Comparison of ENCODE assay signal across 12 cellular contexts in genomic region chr10:91206837-91207474, GRCh38. TPM values are rescaled to one million over a fixed set of nuclear protein-coding genes. Genes with fewer than 3 reads are reported as not detected.
A peak's percentile ranks its signal among the peaks of the same experiment; 100 is the strongest.
DNase-seq lines count a peak whose midpoint lies in the region; ATAC-seq and TF ChIP-seq lines count a peak whose summit lies in the region.
"Had no signal": no experiment of that assay in that cellular context is flagged by ENCODE, and none has a peak within 500 bp of the region (broad histone marks: within the 10 kb centered on the region; RNA-seq: fewer than 3 reads in every experiment).

No MANE protein-coding gene starts in this region.

- H3K27ac Mint-ChIP-seq in activated T-cell treated with anti-CD3 and anti-CD28 coated beads, Interleukin-2, amount 50 U/mL, for 24 hours, result peak overlapping the region; percentile 77
- H3K27ac Mint-ChIP-seq in T-cell (peak overlapping the region in 1 of 2 donors; percentile 6), natural killer cell (peak overlapping the region in 1 of 2 donors; percentile 56)

- ATAC-seq in GM21529 (IDR thresholded peaks at IDR 0.05; ENCODE audit: unreplicated experiment), result peak; percentile 14
- peak; percentile 21 to 49 (median 39) for ATAC-seq in T-cell (replicated peaks in 1 of 4)
- peak in 2 of 3 donors; percentile 21 to 33 for ATAC-seq in natural killer cell

- H3K27me3 Mint-ChIP-seq in activated T-cell treated with anti-CD3 and anti-CD28 coated beads, Interleukin-2, amount 50 U/mL, for 24 hours, result no peaks in the 10 kb centered on the region
- H3K27me3 Mint-ChIP-seq in T-cell, result no peaks in the 10 kb centered on the region
- no peaks in the 10 kb centered on the region for H3K27me3 Mint-ChIP-seq in natural killer cell (ENCODE audit: low read depth in 2 of 2)

- peak overlapping the region; percentile 26 for H3K4me3 Mint-ChIP-seq in activated T-cell treated with anti-CD3 and anti-CD28 coated beads, Interleukin-2, amount 50 U/mL, for 24 hours
- H3K4me3 Mint-ChIP-seq in T-cell, result peak overlapping the region in 1 of 3 donors; percentile 45
- no peak overlapping the region for H3K4me3 Mint-ChIP-seq in natural killer cell

- intact Hi-C loops in natural killer cell (cut with micrococcal nuclease), result no loop called here

- no peak for TF ChIP-seq CTCF in natural killer cell (IDR thresholded peaks at IDR 0.05)

- H3K4me1 Mint-ChIP-seq in activated T-cell treated with anti-CD3 and anti-CD28 coated beads, Interleukin-2, amount 50 U/mL, for 24 hours (ENCODE audit: low read depth), result peaks cover 86% of the 10 kb centered on the region
- peaks cover 79 to 87% (median 82%) of the 10 kb centered on the region in 3 donors for H3K4me1 Mint-ChIP-seq in T-cell
- peaks cover 36 to 51% of the 10 kb centered on the region in 2 donors for H3K4me1 Mint-ChIP-seq in natural killer cell

- H3K36me3 Mint-ChIP-seq in activated T-cell treated with anti-CD3 and anti-CD28 coated beads, Interleukin-2, amount 50 U/mL, for 24 hours (ENCODE audit: low read depth), result peaks cover 17% of the 10 kb centered on the region
- H3K36me3 Mint-ChIP-seq in T-cell, result no peaks in the 10 kb centered on the region
- no peaks in the 10 kb centered on the region for H3K36me3 Mint-ChIP-seq in natural killer cell

- CTCF ChIA-PET in T-cell (lab: Charles Lee), result interaction anchor here in 1 of 2 donors (0.6 kb wide), 1 partner anchor 43 kb away, joined by 7 read pairs; no protein-coding TSS in a partner anchor

- POLR2A ChIA-PET in T-cell (lab: Charles Lee), result no interaction called here

- H3K9me3 Mint-ChIP-seq in activated T-cell treated with anti-CD3 and anti-CD28 coated beads, Interleukin-2, amount 50 U/mL, for 24 hours, result no peaks in the 10 kb centered on the region
- H3K9me3 Mint-ChIP-seq in T-cell, result no peaks in the 10 kb centered on the region
- no peaks in the 10 kb centered on the region for H3K9me3 Mint-ChIP-seq in natural killer cell

- DNase-seq in activated T-cell treated with anti-CD3 and anti-CD28 coated beads, Interleukin-2, amount 50 U/mL, for 24 hours, result no peak
- no peak for DNase-seq in activated T-cell treated with anti-CD3 and anti-CD28 coated beads for 4 hours
- no peak for DNase-seq in T-cell
- DNase-seq in natural killer cell, result no peak
- DNase-seq in SKM-1 (lab: John Stamatoyannopoulos, UW; ENCODE audit: unreplicated experiment), result no peak
- no peak for DNase-seq in activated effector memory CD4-positive, alpha-beta T cell treated with anti-CD3 and anti-CD28 coated beads, Interleukin-2, amount 50 U/mL, for 16 hours
- DNase-seq in COLO829 (ENCODE audit: low spot score), result no peak
- DNase-seq: NCI-H2029, occipital lobe, small intestine, testis had no signal

RNA-seq across cellular contexts. Expression of gene PCGF5, which starts 13.5 kb away (rescaled TPM):
- total RNA-seq in T-cell (10 to 100 TPM; 48.9 to 73.1 (median 59.4) TPM), natural killer cell (10 to 100 TPM; 52.5 to 60.2 (median 58.6) TPM)
